In the genomic region with DNA sequence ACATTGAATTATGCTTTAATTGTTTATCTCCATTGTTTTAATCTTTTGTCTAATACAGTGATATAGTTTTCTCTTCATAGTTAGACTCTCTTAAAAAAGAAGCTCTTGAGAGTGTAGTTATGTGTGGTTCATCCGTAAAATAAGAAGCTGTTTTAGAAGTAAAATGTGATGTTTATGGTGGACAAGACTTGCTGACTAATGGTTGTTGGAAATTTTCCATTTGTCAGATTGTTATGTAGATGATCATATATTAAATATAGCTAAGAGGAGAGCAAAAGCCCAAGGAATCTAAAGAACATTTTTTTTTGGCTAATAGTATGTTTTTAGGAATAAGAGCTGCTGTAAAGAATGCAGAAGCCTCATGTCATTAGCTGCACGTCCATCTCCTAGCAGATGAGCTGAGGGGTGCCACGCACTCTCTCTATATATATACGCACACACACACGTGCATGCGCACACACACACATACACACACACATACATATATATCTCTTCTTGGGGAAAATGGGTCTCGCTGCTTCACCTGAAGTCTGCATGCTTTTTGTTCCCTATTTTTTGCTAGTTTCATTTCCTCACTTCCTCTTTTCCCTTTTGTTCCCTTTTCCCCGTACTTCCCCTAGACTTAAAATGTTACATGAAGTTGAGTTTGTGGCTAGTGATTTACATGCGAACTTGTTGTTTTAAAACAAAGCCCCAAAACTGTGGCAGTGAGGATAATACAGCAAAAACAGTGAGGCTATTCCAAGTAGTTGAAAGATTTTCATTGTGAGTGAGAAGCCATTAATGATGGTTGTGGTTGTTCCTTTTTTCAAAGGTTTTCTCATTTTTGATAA, we compare ENCODE assay signal across 8 cellular contexts.
A peak's percentile ranks its signal among the peaks of the same experiment; 100 is the strongest.
DNase-seq lines count a peak whose midpoint lies in the region; ATAC-seq and TF ChIP-seq lines count a peak whose summit lies in the region.

No MANE protein-coding gene starts in this region.

- H3K36me3 Mint-ChIP-seq in T-cell: peaks cover 53% of the 10 kb centered on the region

- H3K9me3 Mint-ChIP-seq in T-cell: no peaks in the 10 kb centered on the region

- H3K27ac ChIP-seq in AG04450 (ENCODE audit: low read depth, low read length): peak overlapping the region; percentile 57
- peak overlapping the region; percentile 6 for H3K27ac ChIP-seq in right cardiac atrium (ENCODE audit: low read length)
- no peak overlapping the region for H3K27ac ChIP-seq in effector memory CD4-positive, alpha-beta T cell (ENCODE audit: insufficient read depth, low read length, poor library complexity, severe bottlenecking)

- H3K36me3 ChIP-seq in effector memory CD4-positive, alpha-beta T cell (ENCODE audit: control insufficient read depth, insufficient read depth, low read length): peaks cover 20% of the 10 kb centered on the region

- H3K27me3 Mint-ChIP-seq in T-cell: no peaks in the 10 kb centered on the region

- CTCF ChIA-PET in AG04450 (lab: Charles Lee): interaction anchor here (0.7 kb wide), 1 partner anchor 10 kb away, joined by 3 read pairs; no protein-coding TSS in a partner anchor
- CTCF ChIA-PET in T-cell (lab: Charles Lee): interaction anchor here in 1 of 2 donors (0.5 to 1.9 kb wide), 6 partner anchors 12 to 276 kb away, joined by 3 to 5 read pairs (median 4); no protein-coding TSS in a partner anchor

- POLR2A ChIA-PET in AG04450 (lab: Yijun Ruan, JAX) (interaction anchor here (0.5 kb wide), 1 partner anchor 30 kb away, joined by 4 read pairs; no protein-coding TSS in a partner anchor), T-cell (lab: Charles Lee) (interaction anchor here (0.6 to 0.9 kb wide), 5 partner anchors 16 to 132 kb away, joined by 3 to 4 read pairs (median 3); no protein-coding TSS in a partner anchor)

- peak overlapping the region; percentile 66 to 73 for H3K27ac Mint-ChIP-seq in T-cell

- 59% methylated on average over 9 of the region's 9 CpGs for WGBS in right cardiac atrium

- H3K4me3 Mint-ChIP-seq in T-cell: no peak overlapping the region

- H3K4me3 ChIP-seq in AG04450 (ENCODE audit: low read depth, low read length) (peak overlapping the region; percentile 21; the same call in 1 of the 2 replicates), right cardiac atrium (ENCODE audit: low read length) (no peak overlapping the region)
- no peak overlapping the region for H3K4me3 ChIP-seq in effector memory CD4-positive, alpha-beta T cell (ENCODE audit: insufficient read depth, low read depth, low read length, poor library complexity, severe bottlenecking)

- peaks cover 75 to 88% (median 85%) of the 10 kb centered on the region in 3 donors for H3K4me1 Mint-ChIP-seq in T-cell

- H3K27me3 ChIP-seq in AG04450 (ENCODE audit: control insufficient read depth, insufficient read depth, low read length) (no peaks in the 10 kb centered on the region), right cardiac atrium (ENCODE audit: control insufficient read depth, insufficient read depth) (no peaks in the 10 kb centered on the region)
- H3K27me3 ChIP-seq in effector memory CD4-positive, alpha-beta T cell (replicated peaks; ENCODE audit: control insufficient read depth, insufficient read depth, low read length, poor library complexity, severe bottlenecking): no peaks in the 10 kb centered on the region

- no peaks in the 10 kb centered on the region; the same call in 1 of the 2 replicates for H3K9me3 ChIP-seq in AG04450 (ENCODE audit: control insufficient read depth, insufficient read depth, low read length)
- no peaks in the 10 kb centered on the region for H3K9me3 ChIP-seq in right cardiac atrium (ENCODE audit: control insufficient read depth, low read length)
- no peaks in the 10 kb centered on the region for H3K9me3 ChIP-seq in effector memory CD4-positive, alpha-beta T cell (ENCODE audit: control insufficient read depth, low read length)

- peaks cover 6% of the 10 kb centered on the region for H3K4me1 ChIP-seq in right cardiac atrium (ENCODE audit: control insufficient read depth, insufficient read depth, low read length)
- peaks cover 10% of the 10 kb centered on the region for H3K4me1 ChIP-seq in effector memory CD4-positive, alpha-beta T cell (ENCODE audit: control insufficient read depth, insufficient read depth, low read length, poor library complexity, severe bottlenecking)

- TF ChIP-seq CTCF in AG04450 (IDR thresholded peaks at IDR 0.05; ENCODE audit: low read depth, low read length): no peak

- intact Hi-C loops in right cardiac atrium (cut with DNase I): no loop called here

- DNase-seq in AG04450 (ENCODE audit: low read depth, low spot score): no peak
- DNase-seq in T-cell: peak in 2 of 34 experiments; percentile 12 to 35
- DNase-seq in right cardiac atrium: no peak
- no peak for DNase-seq in effector memory CD4-positive, alpha-beta T cell
- DNase-seq in NCI-H2029 treated with DMSO at 0.1 percent for 48 hours (lab: John Stamatoyannopoulos, UW): no peak
- DNase-seq in NCI-H774 (lab: John Stamatoyannopoulos, UW): no peak

- peak; percentile 81 for ATAC-seq in GM19035 (IDR thresholded peaks at IDR 0.05; ENCODE audit: unreplicated experiment)
- ATAC-seq in HG03095 (IDR thresholded peaks at IDR 0.05; ENCODE audit: unreplicated experiment): peak; percentile 72
- no peak for ATAC-seq in T-cell (replicated peaks in 1 of 4)
- peak in 1 of 2 donors; percentile 40 for ATAC-seq in right cardiac atrium

Comparison
In these comparisons a context has a peak if more than half of its experiments do, and no peak if none do; other contexts are left out.
1. ATAC-seq: peak in GM19035 (single experiment) and HG03095 (single experiment); none in T-cell (0 of 4).